ENCODE assay signal across 8 cellular contexts in the genomic region with DNA sequence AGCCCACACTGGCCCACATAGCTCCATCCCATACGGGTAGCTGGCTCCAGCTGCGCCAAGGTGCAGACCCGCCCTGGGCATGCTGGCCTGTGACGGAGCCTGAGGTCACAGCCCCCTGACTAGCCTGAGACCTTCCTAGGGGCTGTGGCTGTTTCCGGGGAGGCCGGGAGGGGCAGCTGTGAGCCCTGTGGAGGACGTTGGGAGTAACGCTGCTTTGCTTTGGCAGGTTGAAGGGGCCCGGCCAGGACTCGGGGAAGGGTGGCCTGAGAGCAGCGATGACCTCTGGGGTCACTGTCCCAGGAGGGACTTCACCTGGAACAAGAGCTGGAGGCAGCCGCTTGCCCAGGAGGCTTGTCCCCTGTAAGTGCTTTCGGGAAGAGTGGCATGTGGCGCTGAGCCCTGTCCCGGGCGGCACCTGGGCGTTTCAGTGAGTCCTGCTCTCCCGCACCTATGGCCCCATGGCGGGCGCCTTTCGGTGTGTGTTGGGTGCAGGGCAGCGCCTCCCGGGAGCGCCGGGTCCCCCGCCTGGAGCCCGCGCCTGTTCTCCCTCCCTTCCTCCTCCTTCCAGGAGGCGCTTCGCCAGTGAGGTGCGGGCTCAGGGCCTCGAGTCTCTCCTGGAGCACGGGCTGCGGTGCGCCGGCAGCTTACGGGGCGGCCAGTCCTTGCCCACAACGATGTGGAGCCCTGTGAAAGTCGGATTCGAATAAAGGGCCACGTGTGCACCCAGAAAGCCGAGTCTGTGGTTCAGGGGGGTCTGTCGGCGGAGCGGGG. TPM values are rescaled to one million over a fixed set of nuclear protein-coding genes. Genes with fewer than 3 reads are reported as not detected.
A peak's percentile ranks its signal among the peaks of the same experiment; 100 is the strongest.
DNase-seq lines count a peak whose midpoint lies in the region; TF ChIP-seq lines count a peak whose summit lies in the region.

No MANE protein-coding gene starts in this region.

- H2AFZ ChIP-seq in mammary epithelial cell (ENCODE audit: low read depth, low read length): no peak overlapping the region

- H3K4me1 ChIP-seq in A673 (ENCODE audit: insufficient read depth, low read length, poor library complexity, severe bottlenecking) (peaks cover 56% of the 10 kb centered on the region), mammary epithelial cell (ENCODE audit: insufficient read depth, low read length) (peaks cover 39% of the 10 kb centered on the region), mucosa of stomach (ENCODE audit: control insufficient read depth, insufficient read depth, low read length) (peaks cover 67% of the 10 kb centered on the region)

- no peaks in the 10 kb centered on the region for H4K20me1 ChIP-seq in mammary epithelial cell (ENCODE audit: insufficient read depth, low read length)

- 83% methylated on average over 10 of the region's 46 CpGs for WGBS in mammary epithelial cell (ENCODE audit: low coverage, missing lambda C conversion rate)

- POLR2A ChIA-PET in A673 (lab: Charles Lee; ENCODE audit: low non-redundant PET): no interaction called here

- CTCF ChIA-PET in A673 (lab: Charles Lee): interaction anchor here (0.6 to 1.6 kb wide), 2 partner anchors 30 to 214 kb away, joined by 5 read pairs; no protein-coding TSS in a partner anchor
- CTCF ChIA-PET in mammary epithelial cell (lab: Charles Lee; ENCODE audit: low non-redundant PET): interaction anchor here (0.7 to 1.1 kb wide), 2 partner anchors 30 to 158 kb away, joined by 3 to 4 read pairs; no protein-coding TSS in a partner anchor

- no peaks in the 10 kb centered on the region for H3K27me3 ChIP-seq in A673 (replicated peaks; ENCODE audit: insufficient read depth, low read depth, low read length, poor library complexity)
- no peaks in the 10 kb centered on the region for H3K27me3 ChIP-seq in HL-60 (ENCODE audit: insufficient read depth, poor library complexity, severe bottlenecking)
- no peaks in the 10 kb centered on the region for H3K27me3 ChIP-seq in mammary epithelial cell (ENCODE audit: insufficient read depth, low read length)
- H3K27me3 ChIP-seq in mucosa of stomach (ENCODE audit: control insufficient read depth, insufficient read depth, low read length): no peaks in the 10 kb centered on the region

- DNase-seq in A673 (ENCODE audit: low spot score) (no peak), HL-60 (ENCODE audit: low read depth in 1 of 2, low spot score in 1 of 2) (peak in 1 of 2 experiments; percentile 58), mammary epithelial cell (no peak), HuH-7 (ENCODE audit: low spot score) (no peak), H4 (ENCODE audit: low spot score) (no peak), NOMO-1 (lab: John Stamatoyannopoulos, UW; ENCODE audit: unreplicated experiment in 2 of 2) (no peak), OCI-M1 (lab: John Stamatoyannopoulos, UW) (no peak)

- intact Hi-C loops in A673 (cut with micrococcal nuclease; ENCODE audit: unreplicated experiment): loop anchor here (10.0 kb wide), 2 partner anchors 171 to 321 kb away; a partner anchor contains a TSS
- intact Hi-C loops in mammary epithelial cell (cut with micrococcal nuclease): no loop called here

- H3K27ac ChIP-seq in A673 (ENCODE audit: low read depth, low read length, poor library complexity, severe bottlenecking): peak overlapping the region; percentile 99
- H3K27ac ChIP-seq in HL-60 (replicated peaks): peak overlapping the region; percentile 100
- no peak overlapping the region for H3K27ac ChIP-seq in mammary epithelial cell (ENCODE audit: insufficient read depth, low read depth, low read length)

- BruUV-seq in A673 (replicated peaks; lab: Mats Ljungman, UMichigan) (no TSS peak), mammary epithelial cell (replicated peaks; lab: Mats Ljungman, UMichigan) (no TSS peak)

- TF ChIP-seq CTCF in A673 (conservative IDR thresholded peaks at IDR 0.05; ENCODE audit: low read depth, low read length): 0 out of 2 replicates have a peak, but pooled peaks have one; percentile 4
- TF ChIP-seq CTCF in HL-60 (IDR thresholded peaks at IDR 0.05; ENCODE audit: insufficient read depth, low read length): no peak
- no peak for TF ChIP-seq CTCF in mammary epithelial cell (conservative IDR thresholded peaks at IDR 0.05 in 1 of 2, IDR thresholded peaks at IDR 0.05 in 1 of 2; ENCODE audit: extremely low read depth in 1 of 2, insufficient read depth in 1 of 2, low read depth in 1 of 2, low read length in 2 of 2)

- H3K4me3 ChIP-seq in A673 (ENCODE audit: low read depth, low read length, poor library complexity, severe bottlenecking) (peak overlapping the region; percentile 69), HL-60 (replicated peaks; ENCODE audit: insufficient read depth, low read length) (peak overlapping the region; percentile 61), mammary epithelial cell (replicated peaks in 1 of 3; ENCODE audit: insufficient read depth in 1 of 3, low read depth in 2 of 3, low read length in 3 of 3) (peak overlapping the region; percentile 29 to 69 (median 53)), mucosa of stomach (ENCODE audit: low read length) (no peak overlapping the region)

- H3K4me2 ChIP-seq in mammary epithelial cell (ENCODE audit: insufficient read depth, low read depth, low read length): peak overlapping the region; percentile 95

- no peaks in the 10 kb centered on the region for H3K9me3 ChIP-seq in A673 (ENCODE audit: low read depth, low read length, poor library complexity, severe bottlenecking)
- H3K9me3 ChIP-seq in mammary epithelial cell (replicated peaks; ENCODE audit: insufficient read depth, low read length): no peaks in the 10 kb centered on the region
- H3K9me3 ChIP-seq in mucosa of stomach (ENCODE audit: control insufficient read depth, low read length): no peaks in the 10 kb centered on the region

- H3K36me3 ChIP-seq in A673 (ENCODE audit: insufficient read depth, low read length, poor library complexity, severe bottlenecking) (peaks cover 52% of the 10 kb centered on the region), mammary epithelial cell (ENCODE audit: insufficient read depth, low read length) (peaks cover 25% of the 10 kb centered on the region), mucosa of stomach (ENCODE audit: control insufficient read depth, insufficient read depth, low read length) (peaks cover 44% of the 10 kb centered on the region)

- peaks cover 68% of the 10 kb centered on the region for H3K79me2 ChIP-seq in mammary epithelial cell (ENCODE audit: insufficient read depth, low read length)

- dilution Hi-C loops in mammary epithelial cell (cut with HindIII; ENCODE audit: low sequenced_read_pairs): no loop called here

- H3K9ac ChIP-seq in mammary epithelial cell (ENCODE audit: insufficient read depth, low read length): no peak overlapping the region
- peak overlapping the region; percentile 78 for H3K9ac ChIP-seq in mucosa of stomach (ENCODE audit: low read length)

- in situ Hi-C loops in mammary epithelial cell (cut with MboI; ENCODE audit: low sequenced_read_pairs in 2 of 2): no loop called here

RNA-seq across cellular contexts. Expression of a gene that starts 1.1 kb away (rescaled TPM):
- total RNA-seq in A673 (2021) (69.4 and 88.6 TPM in 2 replicates), mammary epithelial cell (10 to 100 TPM; 22.8 to 60.1 TPM)
- polyA plus RNA-seq in mammary epithelial cell: 53.3 TPM
- 13.1 TPM for polyA minus RNA-seq in mammary epithelial cell
- 49.8 and 59.5 TPM in 2 replicates for total RNA-seq in H4 (2014; rRNA removed; shearing (Covaris generic))

RNA-seq across cellular contexts. Expression of a gene that starts 5.1 kb away (rescaled TPM):
- total RNA-seq in A673 (2021): 287 and 386 TPM in 2 replicates
- 100 to 1,000 TPM; 196 to 221 TPM for total RNA-seq in mammary epithelial cell
- polyA plus RNA-seq in mammary epithelial cell: 132 TPM
- polyA minus RNA-seq in mammary epithelial cell: 125 TPM
- total RNA-seq in H4 (2014; rRNA removed; shearing (Covaris generic)): 196 and 197 TPM in 2 replicates

RNA-seq across cellular contexts. Expression of a gene that starts 11.4 kb away (rescaled TPM):
- total RNA-seq in A673 (2021) (0.64 and 0.68 TPM in 2 replicates), mammary epithelial cell (under 1 TPM in 1 of 2 donors, not detected in 1; 0.33 TPM)
- not detected for polyA plus RNA-seq in mammary epithelial cell
- polyA minus RNA-seq in mammary epithelial cell: not detected
- 1.0 and 3.3 TPM in 2 replicates for total RNA-seq in H4 (2014; rRNA removed; shearing (Covaris generic))

RNA-seq across cellular contexts. Expression of a gene that starts 25.9 kb away (rescaled TPM):
- total RNA-seq in A673 (2021): 156 and 169 TPM in 2 replicates
- total RNA-seq in mammary epithelial cell: 10 to 100 TPM; 17.5 to 73.8 TPM
- 19.1 TPM for polyA plus RNA-seq in mammary epithelial cell
- polyA minus RNA-seq in mammary epithelial cell: 26.2 TPM
- total RNA-seq in H4 (2014; rRNA removed; shearing (Covaris generic)): 2.4 and 4.2 TPM in 2 replicates

RNA-seq across cellular contexts. Expression of a gene that starts 32.7 kb away (rescaled TPM):
- total RNA-seq in A673 (2021) (237 and 250 TPM in 2 replicates), mammary epithelial cell (100 to 1,000 TPM in 1 of 2 donors, 10 to 100 TPM in 1; 12.3 to 198 TPM)
- 137 TPM for polyA plus RNA-seq in mammary epithelial cell
- 24.2 TPM for polyA minus RNA-seq in mammary epithelial cell
- 34.9 and 37.0 TPM in 2 replicates for total RNA-seq in H4 (2014; rRNA removed; shearing (Covaris generic))
